ENCODE assay signal across 8 cellular contexts in the genomic region with DNA sequence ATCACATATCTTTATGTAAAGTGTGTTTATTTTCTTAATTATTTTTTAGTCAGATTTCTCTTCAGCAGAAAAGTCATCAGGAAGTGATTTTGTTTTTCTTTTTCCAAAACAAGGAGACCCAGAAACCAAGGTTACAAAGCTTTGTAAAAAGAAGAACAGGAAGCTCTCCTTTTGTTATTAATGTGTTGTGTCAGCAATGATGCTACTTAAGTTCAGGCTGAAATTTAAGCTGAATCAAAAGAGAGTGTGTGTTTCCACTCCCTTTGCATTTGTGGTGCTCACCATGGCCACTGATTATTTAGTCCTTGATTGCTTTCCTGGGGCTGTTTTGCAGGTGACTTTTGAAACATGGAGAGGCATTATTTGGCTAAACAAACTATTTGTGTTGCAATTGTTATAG.
DNase-seq lines count a peak whose midpoint lies in the region; ATAC-seq and TF ChIP-seq lines count a peak whose summit lies in the region.

No MANE protein-coding gene starts in this region.

- no peaks in the 10 kb centered on the region for H3K79me2 ChIP-seq in OCI-LY1 (ENCODE audit: insufficient read depth, low read length)

- peaks cover 2% of the 10 kb centered on the region for H3K27me3 ChIP-seq in H7 (ENCODE audit: control insufficient read depth, insufficient read depth, low read length)
- H3K27me3 ChIP-seq in OCI-LY1 (ENCODE audit: insufficient read depth, low read length) = no peaks in the 10 kb centered on the region
- H3K27me3 ChIP-seq in left lung = no peaks in the 10 kb centered on the region
- no peaks in the 10 kb centered on the region for H3K27me3 ChIP-seq in body of pancreas

- DNase-seq in COR-L47 (lab: John Stamatoyannopoulos, UW) = peak; percentile 67
- peak; percentile 7 for DNase-seq in H7
- DNase-seq in left lung = no peak
- no peak for DNase-seq in body of pancreas
- no peak for DNase-seq in NCI-H2227 treated with DMSO at 0.1 percent for 48 hours (lab: John Stamatoyannopoulos, UW)
- DNase-seq in HUDEP-2 (lab: John Stamatoyannopoulos, UW; ENCODE audit: unreplicated experiment in 76 of 76) = no peak
- DNase-seq in C1 segment of cervical spinal cord (lab: John Stamatoyannopoulos, UW) = no peak

- intact Hi-C loops in left lung (cut with DNase I) = no loop called here
- intact Hi-C loops in body of pancreas (cut with DNase I) = no loop called here

- TF ChIP-seq CTCF in OCI-LY1 (IDR thresholded peaks at IDR 0.05; ENCODE audit: low read length) = no peak
- TF ChIP-seq CTCF in left lung (IDR thresholded peaks at IDR 0.05) = no peak
- no peak for TF ChIP-seq CTCF in body of pancreas (IDR thresholded peaks at IDR 0.05)

- H3F3A ChIP-seq in OCI-LY1 (ENCODE audit: insufficient read depth, low read length) = no peaks in the 10 kb centered on the region

- H3K4me2 ChIP-seq in OCI-LY1 (ENCODE audit: low read length) = peak overlapping the region; percentile 69

- TF ChIP-seq POLR2A in body of pancreas (IDR thresholded peaks at IDR 0.05) = no peak

- H3K4me3 ChIP-seq in H7 (ENCODE audit: insufficient read depth, low read depth, low read length) = no peak overlapping the region
- H3K4me3 ChIP-seq in OCI-LY1 (ENCODE audit: low read depth, low read length, poor library complexity, severe bottlenecking) = peak overlapping the region; percentile 42
- H3K4me3 ChIP-seq in left lung = no peak overlapping the region
- H3K4me3 ChIP-seq in body of pancreas = no peak overlapping the region

- 0 out of 2 replicates have a peak, but pooled peaks cover 2% of the 10 kb centered on the region for H3K9me3 ChIP-seq in OCI-LY1 (ENCODE audit: low read length)
- H3K9me3 ChIP-seq in left lung = no peaks in the 10 kb centered on the region
- H3K9me3 ChIP-seq in body of pancreas = no peaks in the 10 kb centered on the region

- H3K9me2 ChIP-seq in OCI-LY1 (ENCODE audit: low read depth, low read length) = no peaks in the 10 kb centered on the region

- peak overlapping the region; percentile 71 for H3K9ac ChIP-seq in OCI-LY1 (ENCODE audit: low read length)

- H3K4me1 ChIP-seq in OCI-LY1 (ENCODE audit: insufficient read depth, low read length, severe bottlenecking) = peaks cover 59% of the 10 kb centered on the region
- peaks cover 0 to 27% of the 10 kb centered on the region in 2 donors for H3K4me1 ChIP-seq in left lung
- H3K4me1 ChIP-seq in body of pancreas = no peaks in the 10 kb centered on the region

- H3K27ac ChIP-seq in OCI-LY1 (ENCODE audit: low read depth, low read length, poor library complexity, severe bottlenecking) (peak overlapping the region; percentile 95), left lung (peak overlapping the region; percentile 49 to 92), body of pancreas (no peak overlapping the region)

- ATAC-seq in left lung (peak; percentile 58), body of pancreas (no peak)

- no peaks in the 10 kb centered on the region for H4K20me1 ChIP-seq in OCI-LY1 (ENCODE audit: insufficient read depth, low read length)

- 0 out of 2 replicates have a peak overlapping the region, but pooled peaks have one; percentile 54 for H2AFZ ChIP-seq in OCI-LY1 (ENCODE audit: low read length)

- H3K36me3 ChIP-seq in H7 (replicated peaks; ENCODE audit: control insufficient read depth, insufficient read depth, low read length) (no peaks in the 10 kb centered on the region), OCI-LY1 (ENCODE audit: insufficient read depth, low read length) (no peaks in the 10 kb centered on the region), left lung (no peaks in the 10 kb centered on the region), body of pancreas (replicated peaks in 1 of 2; ENCODE audit: insufficient read depth in 1 of 2, low read depth in 2 of 2) (no peaks in the 10 kb centered on the region)

Comparison
In these comparisons a context has a peak if more than half of its experiments do, and no peak if none do; other contexts are left out.
1. DNase-seq: peak in COR-L47 (single experiment) and H7 (single experiment); none in left lung (0 of 2), body of pancreas (0 of 4), NCI-H2227 treated with DMSO at 0.1 percent for 48 hours (single experiment), HUDEP-2 (0 of 76) and C1 segment of cervical spinal cord (0 of 14).
2. H3K27ac ChIP-seq: peak in OCI-LY1 (single experiment) and left lung (2 of 2); none in body of pancreas (0 of 4).